19 cellular contexts compared by ENCODE assay signal in genomic region chr20:36311854-36312723, GRCh38. TPM values are rescaled to one million over a fixed set of nuclear protein-coding genes. Genes with fewer than 3 reads are reported as not detected.
DNase-seq lines count a peak whose midpoint lies in the region; ATAC-seq, FAIRE-seq and TF ChIP-seq lines count a peak whose summit lies in the region.
"Had no signal": no experiment of that assay in that cellular context is flagged by ENCODE, and none has a peak within 500 bp of the region (broad histone marks: within the 10 kb centered on the region; RNA-seq: fewer than 3 reads in every experiment).

No MANE protein-coding gene starts in this region.

- CTCF ChIA-PET in K562 (lab: Yijun Ruan, JAX; ENCODE audit: low intra/inter-chr PET ratio) = no interaction called here

- TF ChIP-seq RAD21 in K562 (CRISPR knock-in tag; conservative IDR thresholded peaks at IDR 0.05 in 1 of 2, IDR thresholded peaks at IDR 0.05 in 1 of 2) = no peak

- BruUV-seq in K562 (replicated peaks; lab: Mats Ljungman, UMichigan) = no TSS peak

- H3K27me3 ChIP-seq in K562 (ENCODE audit: control insufficient read depth in 2 of 2, insufficient read depth in 2 of 2, low read length in 2 of 2) = peaks cover 0 to 54% of the 10 kb centered on the region in 2 experiments; a peak in 4 of 5 replicates

- no peaks in the 10 kb centered on the region for H3K9me1 ChIP-seq in K562 (ENCODE audit: control insufficient read depth, insufficient read depth, low read length)

- H3K36me3 ChIP-seq in K562 (ENCODE audit: control insufficient read depth, insufficient read depth, low read length) = no peaks in the 10 kb centered on the region

- peaks cover 2% of the 10 kb centered on the region for H3K4me1 Mint-ChIP-seq in osteocyte (ENCODE audit: unreplicated experiment)

- no peak overlapping the region for H3K4me2 ChIP-seq in K562 (ENCODE audit: insufficient read depth, low read length)

- H3K4me3 ChIP-seq in K562 = no peak overlapping the region

- TF ChIP-seq POLR2A in K562 (conservative IDR thresholded peaks at IDR 0.05) = no peak

- intact Hi-C loops in K562 (cut with micrococcal nuclease) = no loop called here

- H3K4me1 ChIP-seq in K562 (replicated peaks in 1 of 2; ENCODE audit: control insufficient read depth in 2 of 2, insufficient read depth in 2 of 2, low read length in 2 of 2) = peaks cover 0 to 11% of the 10 kb centered on the region in 2 experiments; a peak in 2 of 5 replicates

- H3K9ac ChIP-seq in K562 (ENCODE audit: insufficient read depth in 1 of 2, low read depth in 2 of 2, low read length in 2 of 2) = no peak overlapping the region

- TF ChIP-seq CTCF in K562 (IDR thresholded peaks at IDR 0.05 in 2 of 3, conservative IDR thresholded peaks at IDR 0.05 in 1 of 3; ENCODE audit: insufficient read depth in 2 of 3, low read depth in 1 of 3, low read length in 3 of 3) = no peak
- TF ChIP-seq CTCF in osteocyte (IDR thresholded peaks at IDR 0.05) = no peak

- 7% methylated on average over 20 of the region's 22 CpGs for WGBS in K562 (ENCODE audit: insufficient coverage, low coverage, missing lambda C conversion rate)

- POLR2A ChIA-PET in K562 (lab: Yijun Ruan, JAX) = no interaction called here

- no peak for TF ChIP-seq EP300 in K562 (IDR thresholded peaks at IDR 0.05; ENCODE audit: low read length)

- no peaks in the 10 kb centered on the region for H3K79me2 ChIP-seq in K562 (ENCODE audit: control insufficient read depth, insufficient read depth, low read length)

- no peaks in the 10 kb centered on the region for H3K9me3 Mint-ChIP-seq in osteocyte (ENCODE audit: unreplicated experiment)

- in situ Hi-C loops in K562 (cut with MboI) = no loop called here

- H3K4me3 Mint-ChIP-seq in osteocyte (ENCODE audit: unreplicated experiment) = no peak overlapping the region

- H3K36me3 Mint-ChIP-seq in osteocyte (ENCODE audit: unreplicated experiment) = no peaks in the 10 kb centered on the region

- H4K20me1 ChIP-seq in K562 (replicated peaks; ENCODE audit: control insufficient read depth, insufficient read depth, low read length) = peaks cover 9% of the 10 kb centered on the region

- no peak for ATAC-seq in K562
- ATAC-seq: PC-3 had no signal

- peaks cover 49% of the 10 kb centered on the region for H3K27me3 Mint-ChIP-seq in osteocyte (ENCODE audit: unreplicated experiment)

- H2AFZ ChIP-seq in K562 (ENCODE audit: low read depth, low read length) = no peak overlapping the region

- no peak overlapping the region for H3K27ac Mint-ChIP-seq in osteocyte (ENCODE audit: unreplicated experiment)

- FAIRE-seq in K562 (lab: Jason Lieb, UNC) = no peak
- FAIRE-seq: H54 had no signal

- no peaks in the 10 kb centered on the region for H3K9me3 ChIP-seq in K562 (replicated peaks; ENCODE audit: control insufficient read depth, insufficient read depth, low read depth, low read length)

- H3K27ac ChIP-seq in K562 (ENCODE audit: extremely low read depth, low read depth, low read length) = no peak overlapping the region
- H3K27ac ChIP-seq: 22Rv1, C4-2B had no signal

- DNase-seq in DMS53 (lab: John Stamatoyannopoulos, UW) = peak; percentile 23
- no peak for DNase-seq in DMS53 treated with DMSO at 0.1 percent for 48 hours (lab: John Stamatoyannopoulos, UW; ENCODE audit: unreplicated experiment)
- peak; percentile 23 for DNase-seq in AG08396 (ENCODE audit: low spot score)
- DNase-seq in K562 (ENCODE audit: extremely low read depth in 1 of 4, low spot score in 3 of 4) = no peak
- DNase-seq in osteocyte (ENCODE audit: extremely low spot score, unreplicated experiment) = peak; percentile 80
- no peak for DNase-seq in hepatic stellate cell (ENCODE audit: low spot score)
- DNase-seq in kidney glomerular epithelial cell (lab: John Stamatoyannopoulos, UW) = no peak
- no peak for DNase-seq in AG08395 (ENCODE audit: low spot score)
- DNase-seq: DMS79, Karpas-422, MM.1S, NCI-H187 treated with DMSO at 0.1 percent for 48 hours, NCI-H446, NCI-H748 treated with DMSO at 0.1 percent for 48 hours, PC-3, Right ventricle myocardium superior had no signal

TF ChIP-seq in K562, 482 proteins besides CTCF, POLR2A, EP300 and RAD21:
- TF ChIP-seq ZNF384 (IDR thresholded peaks at IDR 0.05; ENCODE audit: low read depth, low read length) (no peak), ZKSCAN8 (CRISPR knock-in tag; IDR thresholded peaks at IDR 0.05) (peak; percentile 90; the same call in 1 of the 2 replicates), SFPQ (IDR thresholded peaks at IDR 0.05; ENCODE audit: low read depth, low read length) (no peak)
- TF ChIP-seq, protein P1, sequence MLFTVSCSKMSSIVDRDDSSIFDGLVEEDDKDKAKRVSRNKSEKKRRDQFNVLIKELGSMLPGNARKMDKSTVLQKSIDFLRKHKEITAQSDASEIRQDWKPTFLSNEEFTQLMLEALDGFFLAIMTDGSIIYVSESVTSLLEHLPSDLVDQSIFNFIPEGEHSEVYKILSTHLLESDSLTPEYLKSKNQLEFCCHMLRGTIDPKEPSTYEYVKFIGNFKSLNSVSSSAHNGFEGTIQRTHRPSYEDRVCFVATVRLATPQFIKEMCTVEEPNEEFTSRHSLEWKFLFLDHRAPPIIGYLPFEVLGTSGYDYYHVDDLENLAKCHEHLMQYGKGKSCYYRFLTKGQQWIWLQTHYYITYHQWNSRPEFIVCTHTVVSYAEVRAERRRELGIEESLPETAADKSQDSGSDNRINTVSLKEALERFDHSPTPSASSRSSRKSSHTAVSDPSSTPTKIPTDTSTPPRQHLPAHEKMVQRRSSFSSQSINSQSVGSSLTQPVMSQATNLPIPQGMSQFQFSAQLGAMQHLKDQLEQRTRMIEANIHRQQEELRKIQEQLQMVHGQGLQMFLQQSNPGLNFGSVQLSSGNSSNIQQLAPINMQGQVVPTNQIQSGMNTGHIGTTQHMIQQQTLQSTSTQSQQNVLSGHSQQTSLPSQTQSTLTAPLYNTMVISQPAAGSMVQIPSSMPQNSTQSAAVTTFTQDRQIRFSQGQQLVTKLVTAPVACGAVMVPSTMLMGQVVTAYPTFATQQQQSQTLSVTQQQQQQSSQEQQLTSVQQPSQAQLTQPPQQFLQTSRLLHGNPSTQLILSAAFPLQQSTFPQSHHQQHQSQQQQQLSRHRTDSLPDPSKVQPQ (CRISPR knock-in tag; IDR thresholded peaks at IDR 0.05; ENCODE audit: borderline replicate concordance) = no peak
TF ChIP-seq in K562: peak in this region for 1.

RNA-seq across cellular contexts. Expression of gene DLGAP4, which starts 6.0 kb away (rescaled TPM):
- total RNA-seq in K562 (2011; cell fraction: chromatin; rRNA removed; ENCODE audit: low replicate concordance) = 20.3 and 54.2 TPM in 2 replicates
- total RNA-seq in K562 (2011; cell fraction: nucleolus; rRNA removed) = 27.4 and 30.0 TPM in 2 replicates
- total RNA-seq in K562 (2011; cell fraction: nucleoplasm; rRNA removed) = 33.4 and 54.4 TPM in 2 replicates
- total RNA-seq in K562 (2014; rRNA removed) (4.5 and 9.9 TPM in 2 replicates), K562 (2014; rRNA removed; fragmentation: Illumina TruSeq; extraction: Trizol) (2.3 and 3.2 TPM in 2 replicates), K562 (2015; rRNA removed; fragmentation: Illumina TruSeq; extraction: Trizol) (4.5 and 6.8 TPM in 2 replicates), K562 (2021) (26.1 and 34.1 TPM in 2 replicates), osteocyte (125 and 134 TPM in 2 replicates)
- polyA plus RNA-seq in K562 (2011; rRNA removed) (3.1 and 6.5 TPM in 2 replicates), K562 (2014; fragmentation: Illumina TruSeq; extraction: Trizol) (22.3 and 30.8 TPM in 2 replicates), K562 (2014; fragmentation: Nextera tagmentation; extraction: Ambion mirVana) (under 1 TPM; 0.31 to 0.74 TPM), K562 (2014; rRNA removed) (9.5 and 11.9 TPM in 2 replicates)
- polyA plus RNA-seq in K562 (2011; cell fraction: cytosol; rRNA removed) = 9.9 and 17.6 TPM in 2 replicates
- polyA plus RNA-seq in K562 (2011; cell fraction: nucleus; rRNA removed) = 20.7 and 29.9 TPM in 2 replicates
- polyA plus RNA-seq in K562 (2012) = 16.7 and 28.3 TPM in 2 replicates
- 4.4 and 5.6 TPM in 2 replicates for polyA minus RNA-seq in K562 (2011; rRNA and poly(A)+ RNA removed)
- polyA minus RNA-seq in K562 (2011; cell fraction: cytosol; rRNA and poly(A)+ RNA removed) = 24.3 and 33.7 TPM in 2 replicates
- 7.7 and 10.9 TPM in 2 replicates for polyA minus RNA-seq in K562 (2011; cell fraction: nucleus; rRNA and poly(A)+ RNA removed)

Comparison
In these comparisons a context has a peak if more than half of its experiments do, and no peak if none do; other contexts are left out.
1. DNase-seq: peak in DMS53 (single experiment), AG08396 (single experiment) and osteocyte (single experiment); none in DMS53 treated with DMSO at 0.1 percent for 48 hours (single experiment), K562 (0 of 4), hepatic stellate cell (single experiment), kidney glomerular epithelial cell (single experiment) and AG08395 (single experiment).